In genomic region chr1:36464605-36465393, GRCh38 we compare ENCODE assay signal across 8 cellular contexts. TPM values are rescaled to one million over a fixed set of nuclear protein-coding genes. Genes with fewer than 3 reads are reported as not detected.
DNase-seq lines count a peak whose midpoint lies in the region; ATAC-seq and TF ChIP-seq lines count a peak whose summit lies in the region.

No MANE protein-coding gene starts in this region.

- H3K27ac Mint-ChIP-seq in T-helper 17 cell = peak overlapping the region; percentile 98

- peaks cover 13% of the 10 kb centered on the region for H3K79me1 ChIP-seq in trophoblast cell (ENCODE audit: low read length)

- peak overlapping the region; percentile 81 to 92 (median 87) for H3K27ac ChIP-seq in BLaER1 treated with 17β-estradiol and CSF1 and Interleukin-3, amounts not matched to agents 10 nM and 100 nM
- H3K27ac ChIP-seq in foreskin keratinocyte (peak overlapping the region; percentile 95), trophoblast cell (ENCODE audit: low read depth, low read length) (peak overlapping the region; percentile 80)

- H3K4me2 ChIP-seq in BLaER1 treated with 17β-estradiol and CSF1 and Interleukin-3, amounts not matched to agents 10 nM and 100 nM = peak overlapping the region; percentile 57 to 99 (median 96)
- peak overlapping the region; percentile 78 for H3K4me2 ChIP-seq in trophoblast cell (ENCODE audit: low read length)

- ATAC-seq in GM19324 (IDR thresholded peaks at IDR 0.05; ENCODE audit: low FRiP score, unreplicated experiment) (peak; percentile 30), HG03521 (IDR thresholded peaks at IDR 0.05; ENCODE audit: unreplicated experiment) (peak; percentile 19), T-helper 17 cell (peak; percentile 64), foreskin keratinocyte (peak; percentile 36)

- H2BK12ac ChIP-seq in trophoblast cell (ENCODE audit: low read length) = no peak overlapping the region

- no CpG with 5 or more reads among the region's 13 CpGs for WGBS in trophoblast cell (ENCODE audit: extremely low coverage, insufficient coverage, insufficient read length)

- H3K9ac ChIP-seq in BLaER1 treated with 17β-estradiol and CSF1 and Interleukin-3, amounts not matched to agents 10 nM and 100 nM = peak overlapping the region; percentile 80 to 92 (median 86)
- peak overlapping the region; percentile 80 for H3K9ac ChIP-seq in trophoblast cell (ENCODE audit: low read length)

- peak overlapping the region; percentile 84 for H3K18ac ChIP-seq in trophoblast cell (ENCODE audit: low read length)

- H2BK120ac ChIP-seq in trophoblast cell (ENCODE audit: insufficient read depth, low read length, poor library complexity) = peak overlapping the region; percentile 85

- peaks cover 0 to 13% (median 0%) of the 10 kb centered on the region in 11 experiments; a peak in 3 of 22 replicates for H3K27me3 ChIP-seq in BLaER1 treated with 17β-estradiol and CSF1 and Interleukin-3, amounts not matched to agents 10 nM and 100 nM
- no peaks in the 10 kb centered on the region for H3K27me3 ChIP-seq in foreskin keratinocyte
- H3K27me3 ChIP-seq in trophoblast cell (ENCODE audit: insufficient read depth, low read length) = no peaks in the 10 kb centered on the region

- H3K4me1 ChIP-seq in BLaER1 treated with 17β-estradiol and CSF1 and Interleukin-3, amounts not matched to agents 10 nM and 100 nM = peaks cover 21 to 63% (median 59%) of the 10 kb centered on the region in 10 experiments
- H3K4me1 ChIP-seq in foreskin keratinocyte (peaks cover 14% of the 10 kb centered on the region), trophoblast cell (ENCODE audit: control insufficient read depth in 1 of 2, insufficient read depth in 2 of 2, low read length in 2 of 2) (peaks cover 4 to 5% of the 10 kb centered on the region in 2 experiments)

- DNase-seq in T-helper 17 cell (no peak), foreskin keratinocyte (no peak), trophoblast cell (peak in 1 of 2 donors; percentile 27), T-helper 9 cell (no peak), COLO829 (ENCODE audit: low spot score) (no peak)

- peaks cover 0 to 22% (median 0%) of the 10 kb centered on the region in 11 experiments; a peak in 6 of 22 replicates for H4K20me1 ChIP-seq in BLaER1 treated with 17β-estradiol and CSF1 and Interleukin-3, amounts not matched to agents 10 nM and 100 nM

- H3K27me3 Mint-ChIP-seq in T-helper 17 cell = no peaks in the 10 kb centered on the region

- TF ChIP-seq CTCF in foreskin keratinocyte (conservative IDR thresholded peaks at IDR 0.05) = no peak

- peak overlapping the region; percentile 78 for H3K4ac ChIP-seq in trophoblast cell (ENCODE audit: low read depth, low read length)

- peak overlapping the region; percentile 85 for H2BK5ac ChIP-seq in trophoblast cell (ENCODE audit: low read depth, low read length, poor library complexity)

- H3K36me3 Mint-ChIP-seq in T-helper 17 cell (ENCODE audit: low read depth) = peaks cover 4% of the 10 kb centered on the region

- peak overlapping the region; percentile 99 for H3K4me3 Mint-ChIP-seq in T-helper 17 cell

- H3K14ac ChIP-seq in trophoblast cell (ENCODE audit: low read length) = peak overlapping the region; percentile 88

- H4K91ac ChIP-seq in trophoblast cell (ENCODE audit: low read depth, low read length) = peak overlapping the region; percentile 93

- peaks cover 8% of the 10 kb centered on the region for H3K79me2 ChIP-seq in trophoblast cell (ENCODE audit: control insufficient read depth, insufficient read depth, low read length, poor library complexity)

- H3K4me3 ChIP-seq in BLaER1 treated with 17β-estradiol and CSF1 and Interleukin-3, amounts not matched to agents 10 nM and 100 nM = peak overlapping the region; percentile 76 to 95 (median 90)
- H3K4me3 ChIP-seq in trophoblast cell (ENCODE audit: low read depth, low read length) = peak overlapping the region; percentile 89

- H3K4me1 Mint-ChIP-seq in T-helper 17 cell = peaks cover 22% of the 10 kb centered on the region

- H3K9me3 ChIP-seq in BLaER1 treated with 17β-estradiol and CSF1 and Interleukin-3, amounts not matched to agents 10 nM and 100 nM (replicated peaks in 1 of 11) = peaks cover 0 to 5% (median 0%) of the 10 kb centered on the region in 11 experiments; a peak in 2 of 22 replicates
- H3K9me3 ChIP-seq in T-helper 17 cell (ENCODE audit: control insufficient read depth, low read length, poor library complexity, severe bottlenecking) (no peaks in the 10 kb centered on the region), trophoblast cell (ENCODE audit: insufficient read depth, low read depth, low read length) (no peaks in the 10 kb centered on the region)

- peak overlapping the region; percentile 78 for H2AFZ ChIP-seq in trophoblast cell (ENCODE audit: insufficient read depth, low read length, poor library complexity)

- H4K12ac ChIP-seq in trophoblast cell (ENCODE audit: low read depth, low read length) = peak overlapping the region; percentile 71

- H2AK5ac ChIP-seq in trophoblast cell (ENCODE audit: low read length) = peak overlapping the region; percentile 33

- H3K23ac ChIP-seq in trophoblast cell (ENCODE audit: low read length) = no peak overlapping the region

- H3K36me3 ChIP-seq in BLaER1 treated with 17β-estradiol and CSF1 and Interleukin-3, amounts not matched to agents 10 nM and 100 nM = peaks cover 19 to 30% (median 28%) of the 10 kb centered on the region in 11 experiments
- H3K36me3 ChIP-seq in trophoblast cell (ENCODE audit: control insufficient read depth in 1 of 2, insufficient read depth in 2 of 2, low read length in 2 of 2) = peaks cover 21 to 27% of the 10 kb centered on the region in 2 experiments

- H4K8ac ChIP-seq in trophoblast cell (ENCODE audit: low read depth, low read length) = peak overlapping the region; percentile 90

RNA-seq across cellular contexts. Expression of gene MRPS15, which starts 0.6 kb away (rescaled TPM):
- total RNA-seq in T-helper 17 cell (10 to 100 TPM; 31.4 to 37.5 TPM), foreskin keratinocyte (166 and 181 TPM in 2 replicates)
- polyA plus RNA-seq in foreskin keratinocyte = 231 and 260 TPM in 2 replicates
- 170 and 174 TPM in 2 replicates for polyA plus RNA-seq in trophoblast cell (2013)

RNA-seq across cellular contexts. Expression of gene OSCP1, which starts 14.5 kb away (rescaled TPM):
- under 1 TPM in 1 of 2 donors, not detected in 1; 0.99 TPM for total RNA-seq in T-helper 17 cell
- 4.4 and 5.8 TPM in 2 replicates for total RNA-seq in foreskin keratinocyte
- polyA plus RNA-seq in foreskin keratinocyte = 4.9 TPM in 2 replicates
- 3.7 and 3.8 TPM in 2 replicates for polyA plus RNA-seq in trophoblast cell (2013)

RNA-seq across cellular contexts. Expression of gene CSF3R, which starts 17.9 kb away (rescaled TPM):
- total RNA-seq in T-helper 17 cell (10 to 100 TPM in 1 of 2 donors, 1 to 10 TPM in 1; 2.9 to 13.0 TPM), foreskin keratinocyte (not detected in 2 replicates)
- polyA plus RNA-seq in foreskin keratinocyte = not detected in 2 replicates
- 55.8 and 63.8 TPM in 2 replicates for polyA plus RNA-seq in trophoblast cell (2013)
